8 cellular contexts compared by ENCODE assay signal in the genomic region with DNA sequence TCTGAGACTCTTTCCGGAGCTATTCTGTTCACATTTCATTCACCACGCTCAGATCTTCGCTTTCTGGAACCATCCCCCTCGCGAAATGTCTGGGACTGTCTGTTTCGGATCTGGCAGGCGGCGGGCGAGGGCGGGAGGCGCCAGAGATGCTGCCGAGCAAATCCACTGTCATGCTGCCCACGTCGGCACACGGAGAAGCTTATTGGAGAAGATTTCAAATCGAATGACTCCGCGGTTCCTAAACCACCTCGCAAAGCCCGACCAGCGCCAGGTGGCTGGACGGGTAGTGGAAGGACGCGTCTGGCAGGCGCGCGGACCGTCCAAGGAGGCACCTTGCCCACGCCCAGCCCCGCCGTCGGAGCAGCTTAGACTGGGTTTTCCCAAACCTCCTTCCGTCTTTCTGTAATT. TPM values are rescaled to one million over a fixed set of nuclear protein-coding genes. Genes with fewer than 3 reads are reported as not detected.
DNase-seq lines count a peak whose midpoint lies in the region; ATAC-seq lines count a peak whose summit lies in the region.

No MANE protein-coding gene starts in this region.

- peak overlapping the region; percentile 86 to 92 for H3K4me3 ChIP-seq in stomach smooth muscle (ENCODE audit: low read length in 2 of 2)

- H3K36me3 Mint-ChIP-seq in activated T-cell treated with anti-CD3 and anti-CD28 coated beads, Interleukin-2, amount 50 U/mL, for 72 hours (ENCODE audit: insufficient read depth in 2 of 2) = no peaks in the 10 kb centered on the region
- no peaks in the 10 kb centered on the region for H3K36me3 Mint-ChIP-seq in naive B cell

- H3K4me3 Mint-ChIP-seq in activated T-cell treated with anti-CD3 and anti-CD28 coated beads, Interleukin-2, amount 50 U/mL, for 72 hours = peak overlapping the region; percentile 96 to 97
- peak overlapping the region; percentile 91 to 99 (median 98) for H3K4me3 Mint-ChIP-seq in naive B cell

- H3K27me3 Mint-ChIP-seq in activated T-cell treated with anti-CD3 and anti-CD28 coated beads, Interleukin-2, amount 50 U/mL, for 72 hours (ENCODE audit: low read depth) = peaks cover 1% of the 10 kb centered on the region
- peaks cover 0 to 2% (median 0%) of the 10 kb centered on the region in 3 donors for H3K27me3 Mint-ChIP-seq in naive B cell

- H3K9me3 Mint-ChIP-seq in activated T-cell treated with anti-CD3 and anti-CD28 coated beads, Interleukin-2, amount 50 U/mL, for 72 hours = no peaks in the 10 kb centered on the region
- no peaks in the 10 kb centered on the region for H3K9me3 Mint-ChIP-seq in naive B cell

- H3K9ac ChIP-seq in stomach smooth muscle (ENCODE audit: low read length in 2 of 2) = peak overlapping the region; percentile 40 to 74

- H3K9me3 ChIP-seq in stomach smooth muscle (ENCODE audit: control insufficient read depth in 2 of 2, low read length in 2 of 2) = no peaks in the 10 kb centered on the region

- H3K4me1 ChIP-seq in stomach smooth muscle (ENCODE audit: control insufficient read depth, insufficient read depth, low read length) = peaks cover 28% of the 10 kb centered on the region

- H3K27me3 ChIP-seq in stomach smooth muscle (ENCODE audit: control insufficient read depth in 1 of 2, insufficient read depth in 2 of 2, low read length in 2 of 2) = peaks cover 0 to 2% of the 10 kb centered on the region in 2 donors

- peak overlapping the region; percentile 35 for H3K27ac Mint-ChIP-seq in activated T-cell treated with anti-CD3 and anti-CD28 coated beads, Interleukin-2, amount 50 U/mL, for 72 hours
- H3K27ac Mint-ChIP-seq in naive B cell = peak overlapping the region in 4 of 6 donors; percentile 64 to 88 (median 74)

- DNase-seq in NCI-H2227 (lab: John Stamatoyannopoulos, UW; ENCODE audit: unreplicated experiment) (peak; percentile 31), NCI-H2227 treated with DMSO at 0.1 percent for 48 hours (lab: John Stamatoyannopoulos, UW) (no peak), NCI-H748 (lab: John Stamatoyannopoulos, UW; ENCODE audit: unreplicated experiment) (peak; percentile 86), fibroblast of peridontal ligament (ENCODE audit: extremely low read depth) (peak; percentile 62), naive B cell (peak; percentile 43)
- peak; percentile 56 to 60 for DNase-seq in activated T-cell treated with anti-CD3 and anti-CD28 coated beads, Interleukin-2, amount 50 U/mL, for 72 hours

- H3K4me1 Mint-ChIP-seq in activated T-cell treated with anti-CD3 and anti-CD28 coated beads, Interleukin-2, amount 50 U/mL, for 72 hours (ENCODE audit: low read depth) = peaks cover 49% of the 10 kb centered on the region
- H3K4me1 Mint-ChIP-seq in naive B cell = peaks cover 26 to 46% (median 36%) of the 10 kb centered on the region in 3 donors

- peak in 1 of 2 donors; percentile 1 for ATAC-seq in activated T-cell treated with anti-CD3 and anti-CD28 coated beads, Interleukin-2, amount 50 U/mL, for 72 hours (replicated peaks in 1 of 2)
- peak in 1 of 2 donors; percentile 2 for ATAC-seq in naive B cell (ENCODE audit: low read depth in 2 of 2)
- no peak for ATAC-seq in GM19328 (IDR thresholded peaks at IDR 0.05; ENCODE audit: unreplicated experiment)

- no peak overlapping the region for H3K27ac ChIP-seq in stomach smooth muscle (ENCODE audit: low read length)

- no peaks in the 10 kb centered on the region for H3K36me3 ChIP-seq in stomach smooth muscle (ENCODE audit: control insufficient read depth in 2 of 2, insufficient read depth in 2 of 2, low read length in 2 of 2)

RNA-seq across cellular contexts. Expression of a gene that starts 1.6 kb away (rescaled TPM):
- 10 to 100 TPM; 52.9 to 53.0 TPM for total RNA-seq in activated T-cell treated with anti-CD3 and anti-CD28 coated beads, Interleukin-2, amount 50 U/mL, for 72 hours
- polyA plus RNA-seq in naive B cell (ENCODE audit: low read depth in 6 of 6) = 1 to 10 TPM; 2.3 to 8.2 (median 6.5) TPM
